11 cellular contexts compared by ENCODE assay signal in genomic region chr13:47794963-47795362, GRCh38.
DNase-seq lines count a peak whose midpoint lies in the region; ATAC-seq, FAIRE-seq and TF ChIP-seq lines count a peak whose summit lies in the region.
"Had no signal": no experiment of that assay in that cellular context is flagged by ENCODE, and none has a peak within 500 bp of the region (broad histone marks: within the 10 kb centered on the region; RNA-seq: fewer than 3 reads in every experiment).

No MANE protein-coding gene starts in this region.

- CTCF ChIA-PET in A673 (lab: Charles Lee) = no interaction called here

- no TSS peak for BruUV-seq in A673 (replicated peaks; lab: Mats Ljungman, UMichigan)

- DNase-seq in A673 (ENCODE audit: low spot score) (peak; percentile 37), GM12892 (ENCODE audit: insufficient read length) (peak; percentile 9), RKO (ENCODE audit: low spot score) (peak; percentile 20), fibroblast of villous mesenchyme (ENCODE audit: low read depth) (peak; percentile 16), NCI-H2171 treated with DMSO at 0.1 percent for 48 hours (lab: John Stamatoyannopoulos, UW) (no peak), posterior vena cava (ENCODE audit: low spot score) (no peak)
- DNase-seq in stimulated activated CD4-positive, alpha-beta T cell treated with anti-CD3 and anti-CD28 coated beads, Interleukin-2, amount 100 ng/mL, for 48 hours = no peak
- DNase-seq: effector CD8-positive, alpha-beta T cell had no signal

- no peak for TF ChIP-seq POLR2A in GM12892 (IDR thresholded peaks at IDR 0.05; ENCODE audit: low read depth, low read length)

- no peak overlapping the region for H3K27ac ChIP-seq in A673 (ENCODE audit: low read depth, low read length, poor library complexity, severe bottlenecking)
- H3K27ac ChIP-seq: parathyroid adenoma had no signal

- no peaks in the 10 kb centered on the region for H3K4me1 ChIP-seq in A673 (ENCODE audit: insufficient read depth, low read length, poor library complexity, severe bottlenecking)
- H3K4me1 ChIP-seq: parathyroid adenoma had no signal

- no peaks in the 10 kb centered on the region for H3K27me3 ChIP-seq in A673 (replicated peaks; ENCODE audit: insufficient read depth, low read depth, low read length, poor library complexity)

- H3K4me3 ChIP-seq in A673 (ENCODE audit: low read depth, low read length, poor library complexity, severe bottlenecking) (no peak overlapping the region), fibroblast of villous mesenchyme (ENCODE audit: low read depth, low read length) (no peak overlapping the region)

- H3K9me3 ChIP-seq in A673 (ENCODE audit: low read depth, low read length, poor library complexity, severe bottlenecking) = no peaks in the 10 kb centered on the region

- TF ChIP-seq CTCF in A673 (conservative IDR thresholded peaks at IDR 0.05; ENCODE audit: low read depth, low read length) (peak; percentile 68), fibroblast of villous mesenchyme (IDR thresholded peaks at IDR 0.05; ENCODE audit: insufficient read depth, low read depth, low read length) (peak; percentile 71)

- no peaks in the 10 kb centered on the region for H3K36me3 ChIP-seq in A673 (ENCODE audit: insufficient read depth, low read length, poor library complexity, severe bottlenecking)

- intact Hi-C loops in A673 (cut with micrococcal nuclease; ENCODE audit: unreplicated experiment) = loop anchor here (10.0 kb wide), 1 partner anchor 970 kb away; no protein-coding TSS in a partner anchor
- intact Hi-C loops in posterior vena cava (cut with DNase I) = no loop called here

- FAIRE-seq in GM12892 (lab: Jason Lieb, UNC) = no peak

- no peak for ATAC-seq in HG02870 (IDR thresholded peaks at IDR 0.05; ENCODE audit: unreplicated experiment)
- ATAC-seq: activated CD4-positive, CD25-positive, alpha-beta regulatory T cell treated with anti-CD3 and anti-CD28 coated beads, Interleukin-2, amount 50 U/mL, for 24 hours had no signal

- POLR2A ChIA-PET in A673 (lab: Charles Lee; ENCODE audit: low non-redundant PET) = no interaction called here

Comparison
In these comparisons a context has a peak if more than half of its experiments do, and no peak if none do; other contexts are left out.
1. DNase-seq: peak in A673 (single experiment), GM12892 (single experiment), RKO (single experiment) and fibroblast of villous mesenchyme (single experiment); none in NCI-H2171 treated with DMSO at 0.1 percent for 48 hours (single experiment), stimulated activated CD4-positive, alpha-beta T cell treated with anti-CD3 and anti-CD28 coated beads, Interleukin-2, amount 100 ng/mL, for 48 hours (0 of 2) and posterior vena cava (single experiment).